ENCODE assay signal across 1 cellular context in genomic region chr7:1942026-1942703, GRCh38.
TF ChIP-seq lines count a peak whose summit lies in the region.

No MANE protein-coding gene starts in this region.

TF ChIP-seq in WTC11, 78 proteins besides CTCF, POLR2A, EP300 and RAD21 (continued from another document):
- TF ChIP-seq HMGXB4 (CRISPR knock-in tag; IDR thresholded peaks at IDR 0.05) (no peak), USF1 (CRISPR knock-in tag; IDR thresholded peaks at IDR 0.05) (no peak), E2F4 (CRISPR knock-in tag; IDR thresholded peaks at IDR 0.05; ENCODE audit: borderline replicate concordance, low read depth) (no peak), RELA (CRISPR knock-in tag; IDR thresholded peaks at IDR 0.05; ENCODE audit: borderline replicate concordance) (no peak), ATF1 (CRISPR knock-in tag; IDR thresholded peaks at IDR 0.05) (no peak), USF2 (CRISPR knock-in tag; IDR thresholded peaks at IDR 0.05) (no peak)
